In genomic region chr4:180973894-180974293, GRCh38 we compare ENCODE assay signal across 9 cellular contexts.
"Had no signal": no experiment of that assay in that cellular context is flagged by ENCODE, and none has a peak within 500 bp of the region (broad histone marks: within the 10 kb centered on the region; RNA-seq: fewer than 3 reads in every experiment).

No MANE protein-coding gene starts in this region.

- ATAC-seq: HCT116, HepG2 had no signal

- H3K9ac ChIP-seq: GM23248 had no signal

- H3K4me3 ChIP-seq: GM23248, HAP-1 had no signal

- H3K36me3 ChIP-seq: HAP-1 had no signal

- DNase-seq: GM23248, GOT3, H7, HFFc6, KBM-7 had no signal

- FAIRE-seq: HepG2 had no signal

- H2AFZ ChIP-seq: GM23248 had no signal

- H3K4me1 ChIP-seq: HAP-1 had no signal

- H3K27ac ChIP-seq: GM23248, HL-60 had no signal

- H3K9me3 ChIP-seq: HAP-1 had no signal
